ENCODE assay signal across 8 cellular contexts in genomic region chr2:207283356-207283755, GRCh38.
DNase-seq lines count a peak whose midpoint lies in the region; ATAC-seq, FAIRE-seq and TF ChIP-seq lines count a peak whose summit lies in the region.
"Had no signal": no experiment of that assay in that cellular context is flagged by ENCODE, and none has a peak within 500 bp of the region (broad histone marks: within the 10 kb centered on the region; RNA-seq: fewer than 3 reads in every experiment).

No MANE protein-coding gene starts in this region.

- no peaks in the 10 kb centered on the region; the same call in 1 of the 2 replicates for H3F3A ChIP-seq in Loucy (ENCODE audit: low read depth)

- H3K9me3 ChIP-seq in Loucy (ENCODE audit: insufficient read depth, low read depth, low read length), result no peaks in the 10 kb centered on the region

- H3K4me1 ChIP-seq in Loucy (ENCODE audit: insufficient read depth, low read length, poor library complexity, severe bottlenecking), result peaks cover 39% of the 10 kb centered on the region

- H3K4me3 ChIP-seq in Loucy (ENCODE audit: low read length, poor library complexity, severe bottlenecking), result no peak overlapping the region

- peak; percentile 34 for TF ChIP-seq CTCF in Loucy (conservative IDR thresholded peaks at IDR 0.05; ENCODE audit: low read length)

- DNase-seq in dermis blood vessel endothelial cell, result peak; percentile 66
- DNase-seq in putamen (ENCODE audit: low spot score), result peak; percentile 19
- no peak for DNase-seq in RCC 7860 (ENCODE audit: low spot score)
- no peak for DNase-seq in NCI-H1048 (lab: John Stamatoyannopoulos, UW)

- H3K9me2 ChIP-seq in Loucy (replicated peaks; ENCODE audit: low read depth, low read length), result no peaks in the 10 kb centered on the region

- no peak for FAIRE-seq in RCC 7860 (lab: Jason Lieb, UNC)

- H3K79me2 ChIP-seq in Loucy (ENCODE audit: insufficient read depth, low read length), result no peaks in the 10 kb centered on the region

- H3K4me2 ChIP-seq in Loucy (ENCODE audit: low read depth, low read length, poor library complexity, severe bottlenecking), result peak overlapping the region; percentile 20
- H3K4me2 ChIP-seq: KMS-11 had no signal

- H3K9ac ChIP-seq in Loucy (ENCODE audit: low read depth, low read length, poor library complexity, severe bottlenecking), result peak overlapping the region; percentile 15
- H3K9ac ChIP-seq: KMS-11 had no signal

- H4K20me1 ChIP-seq in Loucy (ENCODE audit: insufficient read depth, low read length, poor library complexity, severe bottlenecking), result no peaks in the 10 kb centered on the region

- H2AFZ ChIP-seq in Loucy (ENCODE audit: low read length), result peak overlapping the region; percentile 25; the same call in 1 of the 2 replicates

- ATAC-seq in GM18907 (IDR thresholded peaks at IDR 0.05; ENCODE audit: unreplicated experiment) (peak; percentile 45), HG02870 (IDR thresholded peaks at IDR 0.05; ENCODE audit: unreplicated experiment) (no peak)

- H3K36me3 ChIP-seq in Loucy (ENCODE audit: insufficient read depth, low read length), result no peaks in the 10 kb centered on the region

- H3K27me3 ChIP-seq in Loucy (ENCODE audit: insufficient read depth, low read length, poor library complexity, severe bottlenecking), result no peaks in the 10 kb centered on the region

Comparison
In these comparisons a context has a peak if more than half of its experiments do, and no peak if none do; other contexts are left out.
1. DNase-seq: peak in dermis blood vessel endothelial cell (single experiment) and putamen (single experiment); none in RCC 7860 (single experiment) and NCI-H1048 (single experiment).